Comparison of ENCODE assay signal across 1 cellular context in genomic region chr16:1793578-1794220, GRCh38.
TF ChIP-seq lines count a peak whose summit lies in the region.

Gene IGFALS (minus strand): TSS chr16:1793705. CDS start chr16:1793652, 53 bp downstream.

TF ChIP-seq in GM23338, 12 proteins besides CTCF, POLR2A, EP300 and RAD21 (continued from another document):
- no peak for TF ChIP-seq ZNF462 (CRISPR knock-in tag; IDR thresholded peaks at IDR 0.05)
- TF ChIP-seq REST (IDR thresholded peaks at IDR 0.05; ENCODE audit: unreplicated experiment), result no peak
- no peak for TF ChIP-seq POLR2AphosphoS5 (IDR thresholded peaks at IDR 0.05; ENCODE audit: low read depth)
- TF ChIP-seq EZH2 (IDR thresholded peaks at IDR 0.05; ENCODE audit: low read depth, unreplicated experiment), result no peak
- no peak for TF ChIP-seq ZNF114 (CRISPR knock-in tag; IDR thresholded peaks at IDR 0.05)
- TF ChIP-seq ZNF331 (CRISPR knock-in tag; IDR thresholded peaks at IDR 0.05; ENCODE audit: low read depth), result no peak
- TF ChIP-seq CREB1 (CRISPR knock-in tag; IDR thresholded peaks at IDR 0.05; ENCODE audit: low read depth), result no peak
- TF ChIP-seq ETS1 (IDR thresholded peaks at IDR 0.05), result no peak
- no peak for TF ChIP-seq NANOG (IDR thresholded peaks at IDR 0.05; ENCODE audit: borderline replicate concordance)
- no peak for TF ChIP-seq STAT1 (IDR thresholded peaks at IDR 0.05; ENCODE audit: unreplicated experiment)
